1 cellular context compared by ENCODE assay signal in genomic region chr17:1259910-1260389, GRCh38.
TF ChIP-seq lines count a peak whose summit lies in the region.

No MANE protein-coding gene starts in this region.

TF ChIP-seq in H1, 55 proteins besides CTCF, POLR2A, EP300 and RAD21:
- TF ChIP-seq ATF3 (IDR thresholded peaks at IDR 0.05; ENCODE audit: insufficient read depth, low read depth, low read length) (no peak), KDM4A (IDR thresholded peaks at IDR 0.05; ENCODE audit: low read depth, low read length, severe bottlenecking) (peak; percentile 13), SP2 (IDR thresholded peaks at IDR 0.05; ENCODE audit: low read length) (no peak), GTF2F1 (IDR thresholded peaks at IDR 0.05; ENCODE audit: borderline replicate concordance, low read depth, low read length) (no peak), PHF8 (conservative IDR thresholded peaks at IDR 0.05; ENCODE audit: low read depth, low read length) (no peak), POU5F1 (IDR thresholded peaks at IDR 0.05; ENCODE audit: low read depth, low read length) (no peak), CHD7 (IDR thresholded peaks at IDR 0.05; ENCODE audit: insufficient replicate concordance, low read length) (no peak), YY1 (IDR thresholded peaks at IDR 0.05; ENCODE audit: low read depth, low read length) (no peak)
